Comparison of ENCODE assay signal across 20 cellular contexts in genomic region chr1:12409676-12410075, GRCh38.
DNase-seq lines count a peak whose midpoint lies in the region; ATAC-seq and TF ChIP-seq lines count a peak whose summit lies in the region.
"Had no signal": no experiment of that assay in that cellular context is flagged by ENCODE, and none has a peak within 500 bp of the region (broad histone marks: within the 10 kb centered on the region; RNA-seq: fewer than 3 reads in every experiment).

No MANE protein-coding gene starts in this region.

- no peak overlapping the region for H3K27ac Mint-ChIP-seq in MCF 10A (ENCODE audit: low read depth, unreplicated experiment)
- H3K27ac Mint-ChIP-seq in osteocyte (ENCODE audit: unreplicated experiment), result peak overlapping the region; percentile 1
- H3K27ac Mint-ChIP-seq: activated CD8-positive, alpha-beta memory T cell treated with anti-CD3 and anti-CD28 coated beads, Interleukin-2, amount 10 ng/mL, durations not matched to agents 7 days and 5 days had no signal

- H3K36me3 ChIP-seq in mammary epithelial cell (ENCODE audit: insufficient read depth, low read length), result peaks cover 4% of the 10 kb centered on the region
- H3K36me3 ChIP-seq in esophagus muscularis mucosa, result peaks cover 0 to 10% (median 8%) of the 10 kb centered on the region in 4 donors
- H3K36me3 ChIP-seq in suprapubic skin, result peaks cover 22% of the 10 kb centered on the region

- in situ Hi-C loops in mammary epithelial cell (cut with MboI; ENCODE audit: low sequenced_read_pairs in 2 of 2), result no loop called here

- H3K9me3 Mint-ChIP-seq in MCF 10A (ENCODE audit: unreplicated experiment) (peaks cover 7% of the 10 kb centered on the region), osteocyte (ENCODE audit: unreplicated experiment) (peaks cover 8% of the 10 kb centered on the region)

- dilution Hi-C loops in mammary epithelial cell (cut with HindIII; ENCODE audit: low sequenced_read_pairs), result loop anchor here (10.0 kb wide), 1 partner anchor 95 kb away; no protein-coding TSS in a partner anchor

- WGBS in mammary epithelial cell (ENCODE audit: low coverage, missing lambda C conversion rate), result 64% methylated on average over 2 of the region's 2 CpGs
- WGBS in esophagus muscularis mucosa, result 38% methylated on average over 2 of the region's 2 CpGs
- WGBS in suprapubic skin, result 60% methylated on average over 2 of the region's 2 CpGs

- DNase-seq in MCF 10A (ENCODE audit: unreplicated experiment), result peak; percentile 22
- DNase-seq in mammary epithelial cell, result no peak
- no peak for DNase-seq in esophagus muscularis mucosa (ENCODE audit: extremely low spot score)
- no peak for DNase-seq in osteocyte (ENCODE audit: extremely low spot score, unreplicated experiment)
- peak; percentile 58 for DNase-seq in ureter (ENCODE audit: low spot score)
- DNase-seq in GM20000 (ENCODE audit: low spot score), result no peak
- DNase-seq in suprapubic skin (ENCODE audit: low spot score in 2 of 2), result no peak
- DNase-seq: activated CD4-positive, CD25-positive, alpha-beta regulatory T cell; activated CD8-positive, alpha-beta memory T cell treated with anti-CD3 and anti-CD28 coated beads, Interleukin-2, amount 10 ng/mL, durations not matched to agents 7 days and 5 days; activated effector memory CD4-positive, alpha-beta T cell treated with anti-CD3 and anti-CD28 coated beads, Interleukin-2, amount 50 U/mL, for 16 hours; effector CD8-positive, alpha-beta T cell; lower lobe of right lung; NCI-H226; SIG-M5; stimulated activated CD4-positive, alpha-beta T cell treated with anti-CD3 and anti-CD28 coated beads, Interleukin-4, amount 100 ng/mL, for 24 hours; T-helper 17 cell had no signal

- H3K36me3 Mint-ChIP-seq in MCF 10A (ENCODE audit: insufficient read depth, unreplicated experiment), result peaks cover 37% of the 10 kb centered on the region
- H3K36me3 Mint-ChIP-seq in osteocyte (ENCODE audit: unreplicated experiment), result peaks cover 58% of the 10 kb centered on the region

- TF ChIP-seq POLR2A in esophagus muscularis mucosa (IDR thresholded peaks at IDR 0.05; ENCODE audit: low read depth), result no peak
- no peak for TF ChIP-seq POLR2A in suprapubic skin (IDR thresholded peaks at IDR 0.05)

- TF ChIP-seq EP300 in esophagus muscularis mucosa (IDR thresholded peaks at IDR 0.05), result no peak
- TF ChIP-seq EP300 in suprapubic skin (IDR thresholded peaks at IDR 0.05), result no peak

- no peaks in the 10 kb centered on the region for H3K79me2 ChIP-seq in mammary epithelial cell (ENCODE audit: insufficient read depth, low read length)

- H3K4me3 Mint-ChIP-seq in MCF 10A (ENCODE audit: unreplicated experiment), result no peak overlapping the region
- H3K4me3 Mint-ChIP-seq in osteocyte (ENCODE audit: unreplicated experiment), result no peak overlapping the region
- H3K4me3 Mint-ChIP-seq: activated CD8-positive, alpha-beta memory T cell treated with anti-CD3 and anti-CD28 coated beads, Interleukin-2, amount 10 ng/mL, durations not matched to agents 7 days and 5 days; CD14-positive monocyte; T-helper 17 cell had no signal

- POLR2A ChIA-PET in MCF 10A (lab: Yijun Ruan, JAX), result interaction anchor here (1.0 kb wide), 1 partner anchor 32 kb away, joined by 3 read pairs; no protein-coding TSS in a partner anchor

- no peak overlapping the region for H3K9ac ChIP-seq in mammary epithelial cell (ENCODE audit: insufficient read depth, low read length)

- CTCF ChIA-PET in MCF 10A (lab: Yijun Ruan, JAX), result interaction anchor here (0.7 to 0.9 kb wide), 2 partner anchors 210 to 249 kb away, joined by 3 read pairs; no protein-coding TSS in a partner anchor
- CTCF ChIA-PET in mammary epithelial cell (lab: Charles Lee; ENCODE audit: low non-redundant PET), result no interaction called here

- no peak overlapping the region for H3K4me2 ChIP-seq in mammary epithelial cell (ENCODE audit: insufficient read depth, low read depth, low read length)
- H3K4me2 ChIP-seq: A549 had no signal

- TF ChIP-seq CTCF in MCF 10A (IDR thresholded peaks at IDR 0.05; ENCODE audit: unreplicated experiment) (no peak), mammary epithelial cell (conservative IDR thresholded peaks at IDR 0.05 in 1 of 2, IDR thresholded peaks at IDR 0.05 in 1 of 2; ENCODE audit: extremely low read depth in 1 of 2, insufficient read depth in 1 of 2, low read depth in 1 of 2, low read length in 2 of 2) (no peak), esophagus muscularis mucosa (IDR thresholded peaks at IDR 0.05) (no peak), osteocyte (IDR thresholded peaks at IDR 0.05) (no peak), GM20000 (IDR thresholded peaks at IDR 0.05; ENCODE audit: extremely low read depth, missing control alignments) (no peak), suprapubic skin (IDR thresholded peaks at IDR 0.05) (no peak)

- H3K4me3 ChIP-seq in mammary epithelial cell (replicated peaks in 1 of 3; ENCODE audit: insufficient read depth in 1 of 3, low read depth in 2 of 3, low read length in 3 of 3), result no peak overlapping the region
- no peak overlapping the region for H3K4me3 ChIP-seq in esophagus muscularis mucosa
- no peak overlapping the region for H3K4me3 ChIP-seq in suprapubic skin
- H3K4me3 ChIP-seq: A549, lower lobe of right lung, upper lobe of left lung had no signal

- H3K4me1 Mint-ChIP-seq in MCF 10A (ENCODE audit: insufficient read depth, unreplicated experiment) (no peaks in the 10 kb centered on the region), osteocyte (ENCODE audit: unreplicated experiment) (peaks cover 29% of the 10 kb centered on the region)

- H3K27me3 ChIP-seq in mammary epithelial cell (ENCODE audit: insufficient read depth, low read length), result no peaks in the 10 kb centered on the region
- H3K27me3 ChIP-seq in esophagus muscularis mucosa, result no peaks in the 10 kb centered on the region
- no peaks in the 10 kb centered on the region for H3K27me3 ChIP-seq in suprapubic skin
- H3K27me3 ChIP-seq: upper lobe of left lung had no signal

- intact Hi-C loops in MCF 10A (cut with micrococcal nuclease), result no loop called here
- intact Hi-C loops in mammary epithelial cell (cut with micrococcal nuclease), result no loop called here
- intact Hi-C loops in esophagus muscularis mucosa (cut with DNase I), result loop anchor here (5.0 kb wide), 1 partner anchor 208 kb away; the partner anchor contains the start of gene DHRS3

- ATAC-seq in GM21528 (IDR thresholded peaks at IDR 0.05; ENCODE audit: low FRiP score, unreplicated experiment), result no peak
- ATAC-seq: A549; activated CD8-positive, alpha-beta memory T cell treated with anti-CD3 and anti-CD28 coated beads, Interleukin-2, amount 10 ng/mL, durations not matched to agents 7 days and 5 days; lower lobe of right lung; T-helper 17 cell had no signal

- H3K27me3 Mint-ChIP-seq in MCF 10A (ENCODE audit: insufficient read depth, unreplicated experiment) (no peaks in the 10 kb centered on the region), osteocyte (ENCODE audit: unreplicated experiment) (no peaks in the 10 kb centered on the region)
- H3K27me3 Mint-ChIP-seq: activated CD8-positive, alpha-beta memory T cell treated with anti-CD3 and anti-CD28 coated beads, Interleukin-2, amount 10 ng/mL, durations not matched to agents 7 days and 5 days; T-helper 17 cell had no signal

- H4K20me1 ChIP-seq in mammary epithelial cell (ENCODE audit: insufficient read depth, low read length), result no peaks in the 10 kb centered on the region

- BruUV-seq in MCF 10A (replicated peaks; lab: Mats Ljungman, UMichigan) (no TSS peak), mammary epithelial cell (replicated peaks; lab: Mats Ljungman, UMichigan) (no TSS peak)

- H3K4me1 ChIP-seq in mammary epithelial cell (ENCODE audit: insufficient read depth, low read length) (no peaks in the 10 kb centered on the region), esophagus muscularis mucosa (peaks cover 40 to 58% (median 55%) of the 10 kb centered on the region in 4 donors), suprapubic skin (peaks cover 35% of the 10 kb centered on the region)

- H3K27ac ChIP-seq in mammary epithelial cell (ENCODE audit: insufficient read depth, low read depth, low read length) (no peak overlapping the region), esophagus muscularis mucosa (replicated peaks in 1 of 4) (peak overlapping the region; percentile 70 to 84 (median 77)), suprapubic skin (no peak overlapping the region)
- H3K27ac ChIP-seq: A549, lower lobe of right lung had no signal

- H3K9me3 ChIP-seq in mammary epithelial cell (replicated peaks; ENCODE audit: insufficient read depth, low read length) (no peaks in the 10 kb centered on the region), esophagus muscularis mucosa (no peaks in the 10 kb centered on the region), suprapubic skin (no peaks in the 10 kb centered on the region)
- H3K9me3 ChIP-seq: lower lobe of right lung, upper lobe of left lung had no signal

- H2AFZ ChIP-seq in mammary epithelial cell (ENCODE audit: low read depth, low read length), result no peak overlapping the region

Comparison
In these comparisons a context has a peak if more than half of its experiments do, and no peak if none do; other contexts are left out.
1. DNase-seq: peak in MCF 10A (single experiment) and ureter (single experiment); none in mammary epithelial cell (single experiment), esophagus muscularis mucosa (single experiment), osteocyte (single experiment), GM20000 (single experiment) and suprapubic skin (0 of 2).
2. H3K27ac ChIP-seq: peak in esophagus muscularis mucosa (4 of 4); none in mammary epithelial cell (single experiment) and suprapubic skin (single experiment).